ENCODE assay signal across 9 cellular contexts in genomic region chr9:17802249-17802857, GRCh38.
A peak's percentile ranks its signal among the peaks of the same experiment; 100 is the strongest.
DNase-seq lines count a peak whose midpoint lies in the region; ATAC-seq and TF ChIP-seq lines count a peak whose summit lies in the region.
"Had no signal": no experiment of that assay in that cellular context is flagged by ENCODE, and none has a peak within 500 bp of the region (broad histone marks: within the 10 kb centered on the region; RNA-seq: fewer than 3 reads in every experiment).

No MANE protein-coding gene starts in this region.

- H3K27me3 ChIP-seq in heart right ventricle (peaks cover 0 to 22% (median 3%) of the 10 kb centered on the region in 7 donors), right cardiac atrium (ENCODE audit: control insufficient read depth, insufficient read depth) (no peaks in the 10 kb centered on the region), OCI-LY3 (ENCODE audit: low read depth, low read length) (peaks cover 26% of the 10 kb centered on the region), upper lobe of right lung (no peaks in the 10 kb centered on the region)

- intact Hi-C loops in heart right ventricle (cut with DNase I), result loop anchor here in 9 of 10 donors (2.0 to 10.0 kb wide), 7 partner anchors 270 to 1232 kb away; partner anchors contain the start of gene SAXO1 (in 1 of the 9)
- intact Hi-C loops in right cardiac atrium (cut with DNase I), result loop anchor here in 3 of 4 donors (5.0 to 10.0 kb wide), 2 partner anchors 268 to 270 kb away; no protein-coding TSS in a partner anchor
- intact Hi-C loops in upper lobe of right lung (cut with DNase I), result no loop called here

- H3K27ac ChIP-seq in heart right ventricle (no peak overlapping the region), right cardiac atrium (ENCODE audit: low read length) (no peak overlapping the region), OCI-LY3 (ENCODE audit: low read length) (no peak overlapping the region), upper lobe of right lung (no peak overlapping the region)

- H3K9me3 ChIP-seq in heart right ventricle (no peaks in the 10 kb centered on the region), right cardiac atrium (ENCODE audit: control insufficient read depth, low read length) (no peaks in the 10 kb centered on the region), OCI-LY3 (ENCODE audit: insufficient read depth, low read length) (no peaks in the 10 kb centered on the region), upper lobe of right lung (no peaks in the 10 kb centered on the region)

- H3K4me2 ChIP-seq in OCI-LY3 (ENCODE audit: low read length), result no peak overlapping the region

- 43 to 55% methylated on average over 3 of the region's 3 CpGs for WGBS in heart right ventricle, 2 donors
- 44% methylated on average over 3 of the region's 3 CpGs for WGBS in right cardiac atrium

- no peaks in the 10 kb centered on the region for H4K20me1 ChIP-seq in OCI-LY3 (ENCODE audit: insufficient read depth, low read length)

- H3K79me2 ChIP-seq in OCI-LY3 (ENCODE audit: low read length), result no peaks in the 10 kb centered on the region

- no peak overlapping the region for H3K9ac ChIP-seq in OCI-LY3 (ENCODE audit: low read length)

- H2AFZ ChIP-seq in OCI-LY3 (ENCODE audit: low read depth, low read length), result no peak overlapping the region

- DNase-seq in heart right ventricle (no peak), right cardiac atrium (no peak), fibroblast of peridontal ligament (ENCODE audit: extremely low read depth) (peak; percentile 45), upper lobe of right lung (no peak), GDM1 (lab: John Stamatoyannopoulos, UW) (no peak), activated T-cell treated with anti-CD3 and anti-CD28 coated beads for 4 hours (no peak)
- DNase-seq: activated CD8-positive, alpha-beta memory T cell treated with anti-CD3 and anti-CD28 coated beads, Interleukin-2, amount 10 ng/mL, durations not matched to agents 7 days and 5 days had no signal

- H3K4me1 ChIP-seq in heart right ventricle, result peaks cover 0 to 8% (median 0%) of the 10 kb centered on the region in 9 donors
- H3K4me1 ChIP-seq in right cardiac atrium (ENCODE audit: control insufficient read depth, insufficient read depth, low read length), result no peaks in the 10 kb centered on the region
- peaks cover 5% of the 10 kb centered on the region for H3K4me1 ChIP-seq in OCI-LY3 (ENCODE audit: low read length)
- no peaks in the 10 kb centered on the region for H3K4me1 ChIP-seq in upper lobe of right lung

- H3K4me3 ChIP-seq in heart right ventricle (no peak overlapping the region), right cardiac atrium (ENCODE audit: low read length) (no peak overlapping the region), OCI-LY3 (ENCODE audit: low read length) (no peak overlapping the region), upper lobe of right lung (no peak overlapping the region)

- ATAC-seq in heart right ventricle (no peak), right cardiac atrium (no peak), upper lobe of right lung (no peak), HG03342 (IDR thresholded peaks at IDR 0.05; ENCODE audit: unreplicated experiment) (no peak)
- ATAC-seq: activated CD8-positive, alpha-beta memory T cell treated with anti-CD3 and anti-CD28 coated beads, Interleukin-2, amount 10 ng/mL, durations not matched to agents 7 days and 5 days had no signal

- TF ChIP-seq CTCF in heart right ventricle (IDR thresholded peaks at IDR 0.05) (peak in 7 of 9 donors; percentile 26 to 56 (median 48)), OCI-LY3 (IDR thresholded peaks at IDR 0.05; ENCODE audit: low read depth, low read length) (peak; percentile 55), upper lobe of right lung (IDR thresholded peaks at IDR 0.05) (peak; percentile 48)

- H3K36me3 ChIP-seq in heart right ventricle, result no peaks in the 10 kb centered on the region
- H3K36me3 ChIP-seq in OCI-LY3 (replicated peaks; ENCODE audit: low read depth, low read length), result no peaks in the 10 kb centered on the region
- H3K36me3 ChIP-seq in upper lobe of right lung, result no peaks in the 10 kb centered on the region
